Comparison of ENCODE assay signal across 12 cellular contexts in the genomic region with DNA sequence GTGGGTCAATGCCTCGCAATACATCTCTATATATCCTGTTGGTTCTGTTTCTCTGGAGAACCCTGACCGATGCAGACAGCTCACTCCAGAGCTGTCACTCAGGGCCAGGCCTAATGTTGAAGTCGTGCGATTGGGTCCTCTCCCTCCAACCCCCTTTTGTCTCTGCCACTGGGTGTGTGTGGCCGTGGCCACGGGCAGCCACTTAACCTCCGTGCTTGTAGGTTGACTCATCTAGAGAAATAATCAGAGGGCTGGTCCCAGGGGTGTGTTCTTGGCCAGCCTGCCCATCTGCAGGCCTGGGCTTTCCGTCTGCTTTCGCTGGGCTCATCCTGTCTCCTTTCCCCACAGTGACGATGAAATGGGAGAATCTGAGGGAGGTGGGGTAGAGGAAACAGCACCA. TPM values are rescaled to one million over a fixed set of nuclear protein-coding genes. Genes with fewer than 3 reads are reported as not detected.
A peak's percentile ranks its signal among the peaks of the same experiment; 100 is the strongest.
DNase-seq lines count a peak whose midpoint lies in the region; ATAC-seq, FAIRE-seq and TF ChIP-seq lines count a peak whose summit lies in the region.
"Had no signal": no experiment of that assay in that cellular context is flagged by ENCODE, and none has a peak within 500 bp of the region (broad histone marks: within the 10 kb centered on the region; RNA-seq: fewer than 3 reads in every experiment).

No MANE protein-coding gene starts in this region.

- dilution Hi-C loops in keratinocyte (cut with MboI; ENCODE audit: extremely low pct_ligation_motif_present, low sequenced_read_pairs), result no loop called here

- DNase-seq in AG09309 (ENCODE audit: low read depth) (peak; percentile 8), HK-2 (ENCODE audit: unreplicated experiment) (peak; percentile 52), brain microvascular endothelial cell (peak; percentile 75), keratinocyte (ENCODE audit: low read depth, low spot score) (no peak), lower lobe of right lung (no peak), H54 (ENCODE audit: insufficient read length, low spot score) (no peak), NCI-H524 treated with DMSO at 0.1 percent for 48 hours (lab: John Stamatoyannopoulos, UW) (no peak)
- no peak for DNase-seq in activated CD8-positive, alpha-beta memory T cell treated with anti-CD3 and anti-CD28 coated beads, Interleukin-2, amount 10 ng/mL, durations not matched to agents 7 days and 5 days
- DNase-seq: activated T-cell treated with anti-CD3 and anti-CD28 coated beads, Interleukin-2, amount 50 U/mL, for 72 hours; C1 segment of cervical spinal cord; NCI-H2081 treated with DMSO at 0.1 percent for 48 hours had no signal

- no peaks in the 10 kb centered on the region for H3K36me3 Mint-ChIP-seq in activated CD8-positive, alpha-beta memory T cell treated with anti-CD3 and anti-CD28 coated beads, Interleukin-2, amount 10 ng/mL, durations not matched to agents 7 days and 5 days

- intact Hi-C loops in lower lobe of right lung (cut with DNase I), result no loop called here

- no peak for TF ChIP-seq CTCF in AG09309 (IDR thresholded peaks at IDR 0.05; ENCODE audit: control insufficient read depth, insufficient read depth, low read depth, low read length, missing control alignments)
- no peak for TF ChIP-seq CTCF in brain microvascular endothelial cell (IDR thresholded peaks at IDR 0.05; ENCODE audit: low read depth, low read length, missing control alignments)
- no peak for TF ChIP-seq CTCF in keratinocyte (optimal IDR thresholded peaks at IDR 0.05 in 1 of 3, IDR thresholded peaks at IDR 0.05 in 1 of 3, conservative IDR thresholded peaks at IDR 0.05 in 1 of 3; ENCODE audit: extremely low read depth in 1 of 3, insufficient read depth in 2 of 3, low read length in 3 of 3)
- TF ChIP-seq CTCF in lower lobe of right lung (IDR thresholded peaks at IDR 0.05), result no peak

- H3K4me2 ChIP-seq in keratinocyte (ENCODE audit: control insufficient read depth, extremely low read depth, insufficient read depth, low read depth, low read length), result peak overlapping the region; percentile 24

- peak; percentile 43 for FAIRE-seq in keratinocyte (lab: Jason Lieb, UNC)
- no peak for FAIRE-seq in H54 (lab: Jason Lieb, UNC)

- H3K27ac ChIP-seq in brain microvascular endothelial cell (no peak overlapping the region), keratinocyte (ENCODE audit: control insufficient read depth, insufficient read depth, low read length) (no peak overlapping the region), lower lobe of right lung (no peak overlapping the region)
- H3K27ac ChIP-seq: ascending aorta had no signal

- peaks cover 12% of the 10 kb centered on the region for H3K4me1 Mint-ChIP-seq in activated CD8-positive, alpha-beta memory T cell treated with anti-CD3 and anti-CD28 coated beads, Interleukin-2, amount 10 ng/mL, durations not matched to agents 7 days and 5 days

- no peak overlapping the region for H3K9ac ChIP-seq in keratinocyte (ENCODE audit: control insufficient read depth, extremely low read depth, insufficient read depth, low read length)

- H3K79me2 ChIP-seq in keratinocyte (ENCODE audit: control insufficient read depth, insufficient read depth, low read length), result no peaks in the 10 kb centered on the region

- no peak overlapping the region for H3K27ac Mint-ChIP-seq in activated CD8-positive, alpha-beta memory T cell treated with anti-CD3 and anti-CD28 coated beads, Interleukin-2, amount 10 ng/mL, durations not matched to agents 7 days and 5 days
- H3K27ac Mint-ChIP-seq: activated T-cell treated with anti-CD3 and anti-CD28 coated beads, Interleukin-2, amount 50 U/mL, for 72 hours had no signal

- H3K4me1 ChIP-seq in keratinocyte (ENCODE audit: control insufficient read depth, extremely low read depth, insufficient read depth, low read length) (peaks cover 34% of the 10 kb centered on the region), lower lobe of right lung (no peaks in the 10 kb centered on the region)
- H3K4me1 ChIP-seq: ascending aorta had no signal

- in situ Hi-C loops in brain microvascular endothelial cell (cut with HindIII; ENCODE audit: low pct_ligation_motif_present, low sequenced_read_pairs), result no loop called here

- no peaks in the 10 kb centered on the region for H3K27me3 ChIP-seq in brain microvascular endothelial cell (replicated peaks)
- no peaks in the 10 kb centered on the region for H3K27me3 ChIP-seq in keratinocyte (ENCODE audit: control insufficient read depth, extremely low read depth, insufficient read depth, low read length)
- H3K27me3 ChIP-seq in lower lobe of right lung (ENCODE audit: low read depth), result peaks cover 15% of the 10 kb centered on the region

- no peaks in the 10 kb centered on the region for H3K9me1 ChIP-seq in keratinocyte (ENCODE audit: control insufficient read depth, extremely low read depth, insufficient read depth, low read length)

- no peak overlapping the region for H3K4me3 Mint-ChIP-seq in activated CD8-positive, alpha-beta memory T cell treated with anti-CD3 and anti-CD28 coated beads, Interleukin-2, amount 10 ng/mL, durations not matched to agents 7 days and 5 days
- H3K4me3 Mint-ChIP-seq: activated T-cell treated with anti-CD3 and anti-CD28 coated beads, Interleukin-2, amount 50 U/mL, for 72 hours had no signal

- H3K9me3 ChIP-seq in keratinocyte (ENCODE audit: control insufficient read depth, low read depth, low read length) (no peaks in the 10 kb centered on the region), lower lobe of right lung (no peaks in the 10 kb centered on the region)
- H3K9me3 ChIP-seq: ascending aorta had no signal

- no peak overlapping the region for H2AFZ ChIP-seq in keratinocyte (ENCODE audit: control insufficient read depth, low read length)

- H3K36me3 ChIP-seq in brain microvascular endothelial cell (replicated peaks) (no peaks in the 10 kb centered on the region), keratinocyte (ENCODE audit: control insufficient read depth in 2 of 2, extremely low read depth in 1 of 2, insufficient read depth in 2 of 2, low read length in 2 of 2) (no peaks in the 10 kb centered on the region), lower lobe of right lung (no peaks in the 10 kb centered on the region)
- H3K36me3 ChIP-seq: ascending aorta had no signal

- no peaks in the 10 kb centered on the region for H3K9me3 Mint-ChIP-seq in activated CD8-positive, alpha-beta memory T cell treated with anti-CD3 and anti-CD28 coated beads, Interleukin-2, amount 10 ng/mL, durations not matched to agents 7 days and 5 days (ENCODE audit: low read depth)
- H3K9me3 Mint-ChIP-seq: activated T-cell treated with anti-CD3 and anti-CD28 coated beads, Interleukin-2, amount 50 U/mL, for 72 hours had no signal

- TF ChIP-seq POLR2A in H54 (IDR thresholded peaks at IDR 0.05; ENCODE audit: low read depth, low read length), result no peak

- CTCF ChIA-PET in activated CD8-positive, alpha-beta memory T cell treated with anti-CD3 and anti-CD28 coated beads, Interleukin-2, amount 10 ng/mL, durations not matched to agents 7 days and 5 days (lab: Charles Lee), result interaction anchor here (2.0 kb wide), 1 partner anchor 11 kb away, joined by 5 read pairs; a partner anchor contains a TSS

- no peak overlapping the region for H3K4me3 ChIP-seq in AG09309 (ENCODE audit: control insufficient read depth, low read depth, low read length)
- no peak overlapping the region for H3K4me3 ChIP-seq in brain microvascular endothelial cell (ENCODE audit: low read depth, low read length)
- H3K4me3 ChIP-seq in keratinocyte (ENCODE audit: control insufficient read depth in 2 of 3, extremely low read depth in 1 of 3, insufficient read depth in 2 of 3, low read depth in 1 of 3, low read length in 3 of 3), result no peak overlapping the region
- no peak overlapping the region for H3K4me3 ChIP-seq in lower lobe of right lung
- H3K4me3 ChIP-seq: ascending aorta had no signal

- H4K20me1 ChIP-seq in keratinocyte (ENCODE audit: control insufficient read depth, extremely low read depth, insufficient read depth, low read length), result no peaks in the 10 kb centered on the region

- no peak for ATAC-seq in lower lobe of right lung
- ATAC-seq in activated CD8-positive, alpha-beta memory T cell treated with anti-CD3 and anti-CD28 coated beads, Interleukin-2, amount 10 ng/mL, durations not matched to agents 7 days and 5 days, result no peak
- ATAC-seq: activated T-cell treated with anti-CD3 and anti-CD28 coated beads, Interleukin-2, amount 50 U/mL, for 72 hours had no signal

- H3K27me3 Mint-ChIP-seq in activated CD8-positive, alpha-beta memory T cell treated with anti-CD3 and anti-CD28 coated beads, Interleukin-2, amount 10 ng/mL, durations not matched to agents 7 days and 5 days, result peaks cover 6% of the 10 kb centered on the region

RNA-seq across cellular contexts. Expression of a gene that starts 7.4 kb away (rescaled TPM):
- polyA plus RNA-seq in keratinocyte, result not detected in 3 replicates
- polyA plus RNA-seq in keratinocyte (2011; ENCODE audit: low read depth), result not detected
- polyA plus RNA-seq in keratinocyte (2011; cell fraction: cytosol; rRNA removed), result not detected in 2 replicates
- polyA plus RNA-seq in keratinocyte (2011; cell fraction: nucleus; rRNA removed), result not detected in 2 replicates
- not detected in 2 replicates for polyA plus RNA-seq in keratinocyte (2012; ENCODE audit: low replicate concordance)
- polyA minus RNA-seq in keratinocyte, result not detected in 3 replicates
- polyA minus RNA-seq in keratinocyte (2011; cell fraction: cytosol; rRNA and poly(A)+ RNA removed), result not detected
- polyA minus RNA-seq in keratinocyte (2011; cell fraction: nucleus; rRNA and poly(A)+ RNA removed), result not detected in 2 replicates
- not detected for total RNA-seq in lower lobe of right lung
- total RNA-seq in activated CD8-positive, alpha-beta memory T cell treated with anti-CD3 and anti-CD28 coated beads, Interleukin-2, amount 10 ng/mL, durations not matched to agents 7 days and 5 days, result not detected
- total RNA-seq: ascending aorta had no signal

RNA-seq across cellular contexts. Expression of a gene that starts 11.5 kb away (rescaled TPM):
- polyA plus RNA-seq in keratinocyte, result 6.5 to 11.4 TPM (median 9.9 TPM) in 3 replicates
- polyA plus RNA-seq in keratinocyte (2011; ENCODE audit: low read depth), result 8.0 TPM
- 2.8 and 4.0 TPM in 2 replicates for polyA plus RNA-seq in keratinocyte (2011; cell fraction: cytosol; rRNA removed)
- polyA plus RNA-seq in keratinocyte (2011; cell fraction: nucleus; rRNA removed), result 52.4 and 61.1 TPM in 2 replicates
- polyA plus RNA-seq in keratinocyte (2012; ENCODE audit: low replicate concordance), result 14.6 and 15.1 TPM in 2 replicates
- 12.1 to 32.3 TPM (median 16.4 TPM) in 3 replicates for polyA minus RNA-seq in keratinocyte
- polyA minus RNA-seq in keratinocyte (2011; cell fraction: cytosol; rRNA and poly(A)+ RNA removed), result 8.2 TPM
- 15.7 and 15.8 TPM in 2 replicates for polyA minus RNA-seq in keratinocyte (2011; cell fraction: nucleus; rRNA and poly(A)+ RNA removed)
- total RNA-seq in lower lobe of right lung, result 60.6 TPM
- total RNA-seq in activated CD8-positive, alpha-beta memory T cell treated with anti-CD3 and anti-CD28 coated beads, Interleukin-2, amount 10 ng/mL, durations not matched to agents 7 days and 5 days, result 10 to 100 TPM; 52.7 to 58.1 TPM

RNA-seq across cellular contexts. Expression of a gene that starts 41.4 kb away (rescaled TPM):
- not detected in 3 replicates for polyA plus RNA-seq in keratinocyte
- not detected for polyA plus RNA-seq in keratinocyte (2011; ENCODE audit: low read depth)
- not detected in 2 replicates for polyA plus RNA-seq in keratinocyte (2011; cell fraction: cytosol; rRNA removed)
- polyA plus RNA-seq in keratinocyte (2011; cell fraction: nucleus; rRNA removed), result not detected in 2 replicates
- not detected in 2 replicates for polyA plus RNA-seq in keratinocyte (2012; ENCODE audit: low replicate concordance)
- polyA minus RNA-seq in keratinocyte, result not detected in 3 replicates
- polyA minus RNA-seq in keratinocyte (2011; cell fraction: cytosol; rRNA and poly(A)+ RNA removed), result not detected
- polyA minus RNA-seq in keratinocyte (2011; cell fraction: nucleus; rRNA and poly(A)+ RNA removed), result not detected in 2 replicates
- total RNA-seq in lower lobe of right lung, result not detected
- not detected for total RNA-seq in activated CD8-positive, alpha-beta memory T cell treated with anti-CD3 and anti-CD28 coated beads, Interleukin-2, amount 10 ng/mL, durations not matched to agents 7 days and 5 days
- total RNA-seq: activated T-cell treated with anti-CD3 and anti-CD28 coated beads, Interleukin-2, amount 50 U/mL, for 72 hours; ascending aorta had no signal

RNA-seq across cellular contexts. Expression of a gene that starts 53.3 kb away (rescaled TPM):
- 0.01 TPM in 1 of 3 replicates, not detected in the others for polyA plus RNA-seq in keratinocyte
- not detected for polyA plus RNA-seq in keratinocyte (2011; ENCODE audit: low read depth)
- not detected in 2 replicates for polyA plus RNA-seq in keratinocyte (2011; cell fraction: cytosol; rRNA removed)
- 0.05 and 0.15 TPM in 2 replicates for polyA plus RNA-seq in keratinocyte (2011; cell fraction: nucleus; rRNA removed)
- 0.03 and 1.4 TPM in 2 replicates for polyA plus RNA-seq in keratinocyte (2012; ENCODE audit: low replicate concordance)
- not detected in 3 replicates for polyA minus RNA-seq in keratinocyte
- polyA minus RNA-seq in keratinocyte (2011; cell fraction: cytosol; rRNA and poly(A)+ RNA removed), result not detected
- polyA minus RNA-seq in keratinocyte (2011; cell fraction: nucleus; rRNA and poly(A)+ RNA removed), result not detected in 2 replicates
- total RNA-seq in lower lobe of right lung, result 18.8 TPM
- not detected for total RNA-seq in activated CD8-positive, alpha-beta memory T cell treated with anti-CD3 and anti-CD28 coated beads, Interleukin-2, amount 10 ng/mL, durations not matched to agents 7 days and 5 days
- total RNA-seq: ascending aorta had no signal

RNA-seq across cellular contexts. Expression of a gene that starts 53.4 kb away (rescaled TPM):
- 13.3 to 18.1 TPM (median 14.9 TPM) in 3 replicates for polyA plus RNA-seq in keratinocyte
- 15.7 TPM for polyA plus RNA-seq in keratinocyte (2011; ENCODE audit: low read depth)
- polyA plus RNA-seq in keratinocyte (2011; cell fraction: cytosol; rRNA removed), result 9.7 and 17.3 TPM in 2 replicates
- polyA plus RNA-seq in keratinocyte (2011; cell fraction: nucleus; rRNA removed), result 17.7 and 20.8 TPM in 2 replicates
- polyA plus RNA-seq in keratinocyte (2012; ENCODE audit: low replicate concordance), result 10.2 and 12.5 TPM in 2 replicates
- 5.1 to 17.3 TPM (median 16.3 TPM) in 3 replicates for polyA minus RNA-seq in keratinocyte
- 14.8 TPM for polyA minus RNA-seq in keratinocyte (2011; cell fraction: cytosol; rRNA and poly(A)+ RNA removed)
- 9.0 and 11.0 TPM in 2 replicates for polyA minus RNA-seq in keratinocyte (2011; cell fraction: nucleus; rRNA and poly(A)+ RNA removed)
- total RNA-seq in lower lobe of right lung, result 22.5 TPM
- 10 to 100 TPM; 10.4 to 17.2 TPM for total RNA-seq in activated CD8-positive, alpha-beta memory T cell treated with anti-CD3 and anti-CD28 coated beads, Interleukin-2, amount 10 ng/mL, durations not matched to agents 7 days and 5 days

Comparison
In these comparisons a context has a peak if more than half of its experiments do, and no peak if none do; other contexts are left out.
1. DNase-seq: peak in AG09309 (single experiment), HK-2 (single experiment) and brain microvascular endothelial cell (single experiment); none in keratinocyte (single experiment), lower lobe of right lung (single experiment), activated CD8-positive, alpha-beta memory T cell treated with anti-CD3 and anti-CD28 coated beads, Interleukin-2, amount 10 ng/mL, durations not matched to agents 7 days and 5 days (single experiment), H54 (single experiment) and NCI-H524 treated with DMSO at 0.1 percent for 48 hours (single experiment).